In the genomic region with DNA sequence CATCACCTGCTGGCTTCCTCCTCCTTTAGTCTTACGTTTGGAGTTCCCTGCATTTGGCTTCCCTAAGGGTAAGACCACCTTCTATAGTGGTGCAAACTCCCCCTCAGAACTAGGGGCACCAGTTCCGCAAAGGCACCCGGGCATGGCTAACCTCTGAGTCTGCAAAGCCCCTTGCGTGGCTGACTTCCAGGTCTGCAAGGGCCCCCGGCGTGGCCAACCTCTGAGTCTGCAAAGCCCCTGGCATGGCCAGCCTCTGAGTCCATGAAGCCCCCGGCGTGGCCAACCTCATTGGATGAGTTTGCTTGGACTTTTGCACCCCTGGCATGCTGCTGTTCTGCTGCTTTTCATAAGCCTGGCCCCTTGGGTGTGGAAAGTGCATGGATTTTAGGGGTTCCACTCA, we compare ENCODE assay signal across 26 cellular contexts.
"Had no signal": no experiment of that assay in that cellular context is flagged by ENCODE, and none has a peak within 500 bp of the region (broad histone marks: within the 10 kb centered on the region; RNA-seq: fewer than 3 reads in every experiment).

No MANE protein-coding gene starts in this region.

- H3K4me1 ChIP-seq: ascending aorta had no signal

- FAIRE-seq: bronchial epithelial cell had no signal

- H3K4me3 ChIP-seq: ascending aorta, body of pancreas, MG63, Peyer's patch, SK-N-MC had no signal

- ATAC-seq: activated naive CD4-positive, alpha-beta T cell treated with anti-CD3 and anti-CD28 coated beads, Interleukin-2, amount 50 U/mL, for 72 hours; activated naive CD8-positive, alpha-beta T cell treated with anti-CD3 and anti-CD28 coated beads, Interleukin-2, amount 50 U/mL, for 24 hours; activated T-cell treated with anti-CD3 and anti-CD28 coated beads, Interleukin-2, amount 50 U/mL, for 4 hours; body of pancreas; T-cell had no signal

- H3K36me3 ChIP-seq: ascending aorta, MG63, Peyer's patch had no signal

- H3K27me3 ChIP-seq: ascending aorta, body of pancreas, Peyer's patch had no signal

- H3K27ac ChIP-seq: ascending aorta, body of pancreas, Peyer's patch, SK-N-MC, VCaP had no signal

- DNase-seq: activated CD4-positive, alpha-beta memory T cell treated with anti-CD3 and anti-CD28 coated beads for 36 hours; activated CD4-positive, alpha-beta T cell treated with anti-CD3 and anti-CD28 coated beads, Interleukin-2, amount 10 ng/mL, durations not matched to agents 7 days and 5 days; activated CD4-positive, CD25-positive, alpha-beta regulatory T cell; activated CD8-positive, alpha-beta memory T cell treated with anti-CD3 and anti-CD28 coated beads for 24 hours; activated effector memory CD4-positive, alpha-beta T cell treated with anti-CD3 and anti-CD28 coated beads, Interleukin-2, amount 50 U/mL, for 16 hours; activated naive CD4-positive, alpha-beta T cell treated with Interleukin-2 at 50 U/mL for 16 hours; activated naive CD8-positive, alpha-beta T cell treated with anti-CD3 and anti-CD28 coated beads, Interleukin-2, amount 50 U/mL, for 24 hours; activated T-cell treated with anti-CD3 and anti-CD28 coated beads, Interleukin-2, amount 50 U/mL, for 4 hours; amniotic stem cell; body of pancreas; MG63; NCI-H1092 treated with DMSO at 0.1 percent for 48 hours; NCI-H1436; NCI-H1694 treated with DMSO at 0.1 percent for 48 hours; NCI-H2029 treated with DMSO at 0.1 percent for 48 hours; NCI-H345; NCI-H69; T-cell; T-helper 2 cell; T1000 had no signal

- H3K9me3 ChIP-seq: ascending aorta, body of pancreas, MG63, Peyer's patch had no signal
